In genomic region chr12:12508612-12509011, GRCh38 we compare ENCODE assay signal across 16 cellular contexts. TPM values are rescaled to one million over a fixed set of nuclear protein-coding genes. Genes with fewer than 3 reads are reported as not detected.
DNase-seq lines count a peak whose midpoint lies in the region; ATAC-seq, FAIRE-seq and TF ChIP-seq lines count a peak whose summit lies in the region.
"Had no signal": no experiment of that assay in that cellular context is flagged by ENCODE, and none has a peak within 500 bp of the region (broad histone marks: within the 10 kb centered on the region; RNA-seq: fewer than 3 reads in every experiment).

No MANE protein-coding gene starts in this region.

- FAIRE-seq in bronchial epithelial cell (lab: Jason Lieb, UNC), result no peak

- H3K9me3 Mint-ChIP-seq in CD8-positive, alpha-beta T cell, result no peaks in the 10 kb centered on the region
- H3K9me3 Mint-ChIP-seq in HFFc6, result no peaks in the 10 kb centered on the region
- H3K9me3 Mint-ChIP-seq: activated B cell treated with CpG ODN at 0.5 μM for 24 hours, T-cell had no signal

- H3K27me3 ChIP-seq in CD8-positive, alpha-beta T cell (ENCODE audit: insufficient read depth, low read length), result no peaks in the 10 kb centered on the region
- H3K27me3 ChIP-seq in bronchial epithelial cell (ENCODE audit: control insufficient read depth, insufficient read depth, low read length), result no peaks in the 10 kb centered on the region
- no peaks in the 10 kb centered on the region for H3K27me3 ChIP-seq in neutrophil
- H3K27me3 ChIP-seq: left lung had no signal

- peak overlapping the region; percentile 3 for H3K27ac Mint-ChIP-seq in CD8-positive, alpha-beta T cell
- H3K27ac Mint-ChIP-seq in HFFc6, result peak overlapping the region; percentile 32; the same call in 1 of the 2 replicates
- H3K27ac Mint-ChIP-seq: activated B cell treated with CpG ODN at 0.5 μM for 24 hours had no signal

- H3K27me3 Mint-ChIP-seq in CD8-positive, alpha-beta T cell (ENCODE audit: low read depth), result no peaks in the 10 kb centered on the region
- no peaks in the 10 kb centered on the region for H3K27me3 Mint-ChIP-seq in HFFc6 (ENCODE audit: insufficient read depth)
- H3K27me3 Mint-ChIP-seq: T-cell had no signal

- H3K4me3 Mint-ChIP-seq in CD8-positive, alpha-beta T cell, result no peak overlapping the region
- no peak overlapping the region for H3K4me3 Mint-ChIP-seq in HFFc6
- H3K4me3 Mint-ChIP-seq: activated B cell treated with CpG ODN at 0.5 μM for 24 hours, T-cell had no signal

- no peak for TF ChIP-seq CTCF in CD8-positive, alpha-beta T cell (IDR thresholded peaks at IDR 0.05)
- TF ChIP-seq CTCF in HFFc6 (IDR thresholded peaks at IDR 0.05), result no peak
- TF ChIP-seq CTCF in bronchial epithelial cell (IDR thresholded peaks at IDR 0.05; ENCODE audit: insufficient read depth, low read length, severe bottlenecking), result no peak
- TF ChIP-seq CTCF in neutrophil (IDR thresholded peaks at IDR 0.05), result no peak

- intact Hi-C loops in CD8-positive, alpha-beta T cell (cut with DNase I, micrococcal nuclease), result no loop called here

- H3K36me3 ChIP-seq in CD8-positive, alpha-beta T cell (ENCODE audit: insufficient read depth, low read length), result no peaks in the 10 kb centered on the region
- H3K36me3 ChIP-seq in bronchial epithelial cell (ENCODE audit: control insufficient read depth, insufficient read depth, low read length), result no peaks in the 10 kb centered on the region
- H3K36me3 ChIP-seq in neutrophil, result no peaks in the 10 kb centered on the region
- H3K36me3 ChIP-seq: left lung, prostate gland had no signal

- no peak for ATAC-seq in CD8-positive, alpha-beta T cell
- ATAC-seq: left lung, T-cell had no signal

- DNase-seq in CD8-positive, alpha-beta T cell, result no peak
- no peak for DNase-seq in HFFc6
- peak; percentile 80 for DNase-seq in bronchial epithelial cell (ENCODE audit: low read depth)
- no peak for DNase-seq in stimulated activated CD4-positive, alpha-beta T cell treated with anti-CD3 and anti-CD28 coated beads, Interleukin-4, amount 100 ng/mL, for 4 hours
- no peak for DNase-seq in DMS79 treated with DMSO at 0.1 percent for 48 hours (lab: John Stamatoyannopoulos, UW)
- DNase-seq in mucosa of gallbladder (ENCODE audit: low spot score), result no peak
- DNase-seq: activated B cell treated with CpG ODN at 0.5 μM for 24 hours, amniotic stem cell, left lung, NCI-H2029, NCI-H748 treated with DMSO at 0.1 percent for 48 hours, substantia nigra, T-cell had no signal

- H3K4me1 ChIP-seq in CD8-positive, alpha-beta T cell (ENCODE audit: insufficient read depth, low read length), result peaks cover 3% of the 10 kb centered on the region
- H3K4me1 ChIP-seq in neutrophil (ENCODE audit: control insufficient read depth in 1 of 2, insufficient read depth in 1 of 2, low read depth in 1 of 2, low read length in 1 of 2), result peaks cover 23 to 34% of the 10 kb centered on the region in 2 experiments

- peaks cover 50% of the 10 kb centered on the region for H3K4me1 Mint-ChIP-seq in CD8-positive, alpha-beta T cell (ENCODE audit: low read depth)
- H3K4me1 Mint-ChIP-seq in HFFc6 (ENCODE audit: low read depth), result peaks cover 26% of the 10 kb centered on the region

- CTCF ChIA-PET in CD8-positive, alpha-beta T cell (lab: Charles Lee), result interaction anchor here (0.9 kb wide), 1 partner anchor 228 kb away, joined by 3 read pairs; no protein-coding TSS in a partner anchor

- H3K27ac ChIP-seq in CD8-positive, alpha-beta T cell (ENCODE audit: low read depth, low read length), result no peak overlapping the region
- peak overlapping the region; percentile 45 for H3K27ac ChIP-seq in neutrophil
- H3K27ac ChIP-seq: KMS-11 had no signal

- POLR2A ChIA-PET in CD8-positive, alpha-beta T cell (lab: Charles Lee), result no interaction called here

- H3K4me3 ChIP-seq in CD8-positive, alpha-beta T cell (ENCODE audit: low read depth, low read length), result no peak overlapping the region
- H3K4me3 ChIP-seq in bronchial epithelial cell (ENCODE audit: low read depth, low read length) (no peak overlapping the region), neutrophil (ENCODE audit: low read depth in 1 of 2, low read length in 1 of 2) (no peak overlapping the region)
- H3K4me3 ChIP-seq: left lung, prostate gland had no signal

- H3K36me3 Mint-ChIP-seq in CD8-positive, alpha-beta T cell, result peaks cover 17% of the 10 kb centered on the region
- H3K36me3 Mint-ChIP-seq in HFFc6 (ENCODE audit: low read depth), result no peaks in the 10 kb centered on the region

- no peaks in the 10 kb centered on the region for H3K9me3 ChIP-seq in CD8-positive, alpha-beta T cell (ENCODE audit: low read length)
- no peaks in the 10 kb centered on the region for H3K9me3 ChIP-seq in neutrophil
- H3K9me3 ChIP-seq: left lung, prostate gland had no signal

RNA-seq across cellular contexts. Expression of gene DUSP16, which starts 54.1 kb away (rescaled TPM):
- 10 to 100 TPM; 27.9 to 34.1 TPM for total RNA-seq in CD8-positive, alpha-beta T cell
- 1 to 10 TPM; 5.9 to 8.9 (median 7.4) TPM for total RNA-seq in HFFc6 (2021; fragmentation: NEBNext Ultra II Directional; extraction: Animal tissue kit (Norgen Biotek cat#: 25700))
- total RNA-seq in bronchial epithelial cell (10.9 and 14.2 TPM in 2 replicates), mucosa of gallbladder (65.9 TPM)
